In the genomic region with DNA sequence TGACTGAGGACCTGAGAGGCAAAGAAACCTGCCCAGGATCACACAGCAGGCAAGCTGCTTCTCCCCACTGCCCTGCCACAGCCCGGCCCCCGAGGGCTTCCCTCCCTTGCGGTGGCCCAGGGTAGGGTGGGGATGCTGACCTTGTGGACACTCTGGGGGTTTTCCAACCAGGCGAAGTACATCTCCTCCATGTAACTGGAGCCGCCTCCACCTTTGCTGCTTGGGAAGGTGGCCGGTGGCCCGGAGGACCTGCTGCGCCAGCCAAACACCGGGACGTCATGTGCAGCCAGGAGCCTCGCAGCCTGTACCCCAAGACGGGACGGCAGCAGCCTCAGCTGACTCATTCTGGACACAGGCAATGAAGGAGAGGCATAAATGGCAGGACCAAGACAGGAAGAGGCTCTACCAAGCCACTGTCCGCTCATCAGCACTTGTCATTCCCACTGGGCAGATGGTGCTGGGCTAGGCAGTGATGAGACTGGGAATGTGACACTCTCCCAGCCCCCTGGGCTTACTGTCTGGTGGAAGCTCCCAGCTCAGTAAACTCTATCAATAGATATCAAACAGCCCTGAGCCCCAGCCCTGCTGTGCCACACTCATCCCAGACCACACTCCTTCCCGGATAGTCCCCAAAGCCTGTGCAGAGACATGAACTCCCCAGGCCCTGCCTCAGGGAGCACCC, we compare ENCODE assay signal across 1 cellular context.
A peak's percentile ranks its signal among the peaks of the same experiment; 100 is the strongest.
TF ChIP-seq lines count a peak whose summit lies in the region.

No MANE protein-coding gene starts in this region.

TF ChIP-seq in HepG2, 621 proteins besides CTCF, POLR2A, EP300 and RAD21:
- peak; percentile 67; the same call in 1 of the 2 replicates for TF ChIP-seq ZNF768 (CRISPR knock-in tag; IDR thresholded peaks at IDR 0.05)
- TF ChIP-seq ZBTB42 (CRISPR knock-in tag; IDR thresholded peaks at IDR 0.05) = no peak
TF ChIP-seq in HepG2: peak in this region for 1.
